Comparison of ENCODE assay signal across 25 cellular contexts in the genomic region with DNA sequence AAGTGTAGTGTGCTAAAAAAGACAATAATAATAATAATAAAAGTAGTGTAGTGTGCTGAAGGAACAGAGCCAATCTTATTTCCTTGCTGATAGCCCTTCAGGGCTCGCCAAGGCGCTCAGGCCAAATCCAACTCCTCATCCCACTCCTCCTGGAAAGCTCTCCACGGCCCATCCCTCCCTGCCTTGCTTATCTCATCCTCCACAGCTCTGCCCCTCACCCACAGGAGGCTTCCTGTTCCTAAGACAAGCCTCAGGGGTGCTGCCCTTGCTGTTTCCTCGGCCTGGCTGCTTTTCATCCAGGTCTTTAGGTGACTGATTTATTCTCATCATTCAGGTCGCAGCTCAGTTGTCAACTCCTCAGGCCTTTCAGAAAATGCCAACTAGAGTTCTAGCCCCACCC. TPM values are rescaled to one million over a fixed set of nuclear protein-coding genes. Genes with fewer than 3 reads are reported as not detected.
DNase-seq lines count a peak whose midpoint lies in the region; ATAC-seq and TF ChIP-seq lines count a peak whose summit lies in the region.
"Had no signal": no experiment of that assay in that cellular context is flagged by ENCODE, and none has a peak within 500 bp of the region (broad histone marks: within the 10 kb centered on the region; RNA-seq: fewer than 3 reads in every experiment).

No MANE protein-coding gene starts in this region.

- DNase-seq in left cardiac atrium, result peak; percentile 56
- DNase-seq in cardiac septum (ENCODE audit: low spot score), result no peak
- no peak for DNase-seq in activated naive CD8-positive, alpha-beta T cell treated with anti-CD3 and anti-CD28 coated beads, Interleukin-2, amount 50 U/mL, for 24 hours
- peak; percentile 43 to 78 (median 65) for DNase-seq in right cardiac atrium
- DNase-seq in stimulated activated naive B cell treated with anti-CD40 and anti-IgM and Interleukin-4, amounts not matched to agents 10 μg/mL and 1 μg/mL and 100 μg/mL, for 72 hours, result no peak
- DNase-seq in activated T-helper 2 cell treated with anti-CD3 and anti-CD28 coated beads, Interferon-gamma antibody, Interleukin-2, Interleukin-4, amounts not matched to agents 10 μg/mL and 5 μg/mL and 100 μg/mL, durations not matched to agents 14 hours and 24 hours and 36 hours (ENCODE audit: low spot score), result no peak
- DNase-seq in T-helper 2 cell, result no peak
- DNase-seq in GM20000 (ENCODE audit: low spot score), result no peak
- DNase-seq: activated CD4-positive, alpha-beta T cell treated with anti-CD3 and anti-CD28 coated beads for 4 hours; activated naive CD8-positive, alpha-beta T cell treated with anti-CD3 and anti-CD28 coated beads, Interleukin-2, amount 10 ng/mL, durations not matched to agents 7 days and 5 days; activated T-cell treated with anti-CD3 and anti-CD28 coated beads, Interleukin-2, amount 50 U/mL, for 72 hours; body of pancreas; C1 segment of cervical spinal cord; Calu3; esophagus squamous epithelium; gastrocnemius medialis; Kasumi-1; NCI-H510A treated with DMSO at 0.1 percent for 48 hours; NK-92 treated with Interleukin-12 subunit alpha and Interleukin-12 subunit beta, amount 100 ng/mL, for 24 hours; occipital lobe; PC-9; SHP77 treated with DMSO at 0.1 percent for 48 hours; stimulated activated CD4-positive, alpha-beta T cell treated with anti-CD3 and anti-CD28 coated beads, Interleukin-4, amount 100 ng/mL, for 24 hours; stimulated activated naive CD4-positive, alpha-beta T cell treated with Interleukin-2 at 50 U/mL for 16 hours; SW 1271 had no signal

- no peak overlapping the region for H3K4me3 Mint-ChIP-seq in activated naive CD8-positive, alpha-beta T cell treated with anti-CD3 and anti-CD28 coated beads, Interleukin-2, amount 50 U/mL, for 24 hours
- no peak overlapping the region for H3K4me3 Mint-ChIP-seq in stimulated activated naive B cell treated with anti-CD40 and anti-IgM and Interleukin-4, amounts not matched to agents 10 μg/mL and 1 μg/mL and 100 μg/mL, for 72 hours
- no peak overlapping the region for H3K4me3 Mint-ChIP-seq in activated T-helper 2 cell treated with anti-CD3 and anti-CD28 coated beads, Interferon-gamma antibody, Interleukin-2, Interleukin-4, amounts not matched to agents 10 μg/mL and 5 μg/mL and 100 μg/mL, durations not matched to agents 14 hours and 24 hours and 36 hours (ENCODE audit: low read depth)
- H3K4me3 Mint-ChIP-seq: activated T-cell treated with anti-CD3 and anti-CD28 coated beads, Interleukin-2, amount 50 U/mL, for 72 hours had no signal

- no peaks in the 10 kb centered on the region for H3K9me3 ChIP-seq in right cardiac atrium (ENCODE audit: control insufficient read depth, low read length)
- H3K9me3 ChIP-seq: body of pancreas, esophagus squamous epithelium, gastrocnemius medialis had no signal

- no peaks in the 10 kb centered on the region for H3K4me1 ChIP-seq in right cardiac atrium (ENCODE audit: control insufficient read depth, insufficient read depth, low read length)
- H3K4me1 ChIP-seq: body of pancreas, esophagus squamous epithelium, gastrocnemius medialis had no signal

- H3K27me3 Mint-ChIP-seq in activated naive CD8-positive, alpha-beta T cell treated with anti-CD3 and anti-CD28 coated beads, Interleukin-2, amount 50 U/mL, for 24 hours, result no peaks in the 10 kb centered on the region
- no peaks in the 10 kb centered on the region for H3K27me3 Mint-ChIP-seq in stimulated activated naive B cell treated with anti-CD40 and anti-IgM and Interleukin-4, amounts not matched to agents 10 μg/mL and 1 μg/mL and 100 μg/mL, for 72 hours
- H3K27me3 Mint-ChIP-seq in activated T-helper 2 cell treated with anti-CD3 and anti-CD28 coated beads, Interferon-gamma antibody, Interleukin-2, Interleukin-4, amounts not matched to agents 10 μg/mL and 5 μg/mL and 100 μg/mL, durations not matched to agents 14 hours and 24 hours and 36 hours (ENCODE audit: low read depth), result no peaks in the 10 kb centered on the region
- H3K27me3 Mint-ChIP-seq: activated naive CD8-positive, alpha-beta T cell treated with anti-CD3 and anti-CD28 coated beads, Interleukin-2, amount 10 ng/mL, durations not matched to agents 7 days and 5 days had no signal

- H3K27me3 ChIP-seq in right cardiac atrium (ENCODE audit: control insufficient read depth, insufficient read depth), result no peaks in the 10 kb centered on the region
- H3K27me3 ChIP-seq: body of pancreas, esophagus squamous epithelium, gastrocnemius medialis had no signal

- no peak overlapping the region for H3K27ac ChIP-seq in right cardiac atrium (ENCODE audit: low read length)
- H3K27ac ChIP-seq: body of pancreas, esophagus squamous epithelium, PC-9 had no signal

- ATAC-seq in left cardiac atrium, result peak; percentile 67 to 89
- ATAC-seq in activated naive CD8-positive, alpha-beta T cell treated with anti-CD3 and anti-CD28 coated beads, Interleukin-2, amount 50 U/mL, for 24 hours, result no peak
- ATAC-seq in right cardiac atrium, result peak; percentile 83 to 94
- ATAC-seq in stimulated activated naive B cell treated with anti-CD40 and anti-IgM and Interleukin-4, amounts not matched to agents 10 μg/mL and 1 μg/mL and 100 μg/mL, for 72 hours (replicated peaks), result no peak
- ATAC-seq: body of pancreas, gastrocnemius medialis had no signal

- no peaks in the 10 kb centered on the region for H3K9me3 Mint-ChIP-seq in activated naive CD8-positive, alpha-beta T cell treated with anti-CD3 and anti-CD28 coated beads, Interleukin-2, amount 50 U/mL, for 24 hours
- H3K9me3 Mint-ChIP-seq in stimulated activated naive B cell treated with anti-CD40 and anti-IgM and Interleukin-4, amounts not matched to agents 10 μg/mL and 1 μg/mL and 100 μg/mL, for 72 hours, result no peaks in the 10 kb centered on the region
- peaks cover 4% of the 10 kb centered on the region for H3K9me3 Mint-ChIP-seq in activated T-helper 2 cell treated with anti-CD3 and anti-CD28 coated beads, Interferon-gamma antibody, Interleukin-2, Interleukin-4, amounts not matched to agents 10 μg/mL and 5 μg/mL and 100 μg/mL, durations not matched to agents 14 hours and 24 hours and 36 hours
- H3K9me3 Mint-ChIP-seq: activated naive CD8-positive, alpha-beta T cell treated with anti-CD3 and anti-CD28 coated beads, Interleukin-2, amount 10 ng/mL, durations not matched to agents 7 days and 5 days had no signal

- WGBS in right cardiac atrium, result 32% methylated on average over 5 of the region's 5 CpGs

- intact Hi-C loops in left cardiac atrium (cut with DNase I), result no loop called here
- intact Hi-C loops in cardiac septum (cut with DNase I), result no loop called here
- intact Hi-C loops in right cardiac atrium (cut with DNase I), result no loop called here
- intact Hi-C loops in activated T-helper 2 cell treated with anti-CD3 and anti-CD28 coated beads, Interferon-gamma antibody, Interleukin-2, Interleukin-4, amounts not matched to agents 10 μg/mL and 5 μg/mL and 100 μg/mL, durations not matched to agents 14 hours and 24 hours and 36 hours (cut with micrococcal nuclease), result no loop called here

- no peak overlapping the region for H3K4me3 ChIP-seq in right cardiac atrium (ENCODE audit: low read length)
- H3K4me3 ChIP-seq: body of pancreas, esophagus squamous epithelium, gastrocnemius medialis, PC-9 had no signal

- no peak for TF ChIP-seq CTCF in GM20000 (IDR thresholded peaks at IDR 0.05; ENCODE audit: extremely low read depth, missing control alignments)

- peaks cover 6% of the 10 kb centered on the region for H3K4me1 Mint-ChIP-seq in activated naive CD8-positive, alpha-beta T cell treated with anti-CD3 and anti-CD28 coated beads, Interleukin-2, amount 50 U/mL, for 24 hours
- no peaks in the 10 kb centered on the region for H3K4me1 Mint-ChIP-seq in stimulated activated naive B cell treated with anti-CD40 and anti-IgM and Interleukin-4, amounts not matched to agents 10 μg/mL and 1 μg/mL and 100 μg/mL, for 72 hours
- peaks cover 11% of the 10 kb centered on the region for H3K4me1 Mint-ChIP-seq in activated T-helper 2 cell treated with anti-CD3 and anti-CD28 coated beads, Interferon-gamma antibody, Interleukin-2, Interleukin-4, amounts not matched to agents 10 μg/mL and 5 μg/mL and 100 μg/mL, durations not matched to agents 14 hours and 24 hours and 36 hours (ENCODE audit: low read depth)

- peak overlapping the region; percentile 38 for H3K27ac Mint-ChIP-seq in activated naive CD8-positive, alpha-beta T cell treated with anti-CD3 and anti-CD28 coated beads, Interleukin-2, amount 50 U/mL, for 24 hours
- peak overlapping the region; percentile 14 for H3K27ac Mint-ChIP-seq in stimulated activated naive B cell treated with anti-CD40 and anti-IgM and Interleukin-4, amounts not matched to agents 10 μg/mL and 1 μg/mL and 100 μg/mL, for 72 hours
- no peak overlapping the region for H3K27ac Mint-ChIP-seq in activated T-helper 2 cell treated with anti-CD3 and anti-CD28 coated beads, Interferon-gamma antibody, Interleukin-2, Interleukin-4, amounts not matched to agents 10 μg/mL and 5 μg/mL and 100 μg/mL, durations not matched to agents 14 hours and 24 hours and 36 hours
- H3K27ac Mint-ChIP-seq: activated naive CD8-positive, alpha-beta T cell treated with anti-CD3 and anti-CD28 coated beads, Interleukin-2, amount 10 ng/mL, durations not matched to agents 7 days and 5 days had no signal

- H3K36me3 Mint-ChIP-seq in activated naive CD8-positive, alpha-beta T cell treated with anti-CD3 and anti-CD28 coated beads, Interleukin-2, amount 50 U/mL, for 24 hours (ENCODE audit: low read depth), result peaks cover 71% of the 10 kb centered on the region
- H3K36me3 Mint-ChIP-seq in stimulated activated naive B cell treated with anti-CD40 and anti-IgM and Interleukin-4, amounts not matched to agents 10 μg/mL and 1 μg/mL and 100 μg/mL, for 72 hours, result peaks cover 58 to 74% of the 10 kb centered on the region in 2 donors
- H3K36me3 Mint-ChIP-seq in activated T-helper 2 cell treated with anti-CD3 and anti-CD28 coated beads, Interferon-gamma antibody, Interleukin-2, Interleukin-4, amounts not matched to agents 10 μg/mL and 5 μg/mL and 100 μg/mL, durations not matched to agents 14 hours and 24 hours and 36 hours (ENCODE audit: low read depth), result peaks cover 79% of the 10 kb centered on the region

RNA-seq across cellular contexts. Expression of gene GTF3C1, which starts 11.2 kb away (rescaled TPM):
- total RNA-seq in left cardiac atrium, result 10 to 100 TPM; 43.3 to 53.6 TPM
- 66.3 TPM for total RNA-seq in cardiac septum
- total RNA-seq in right cardiac atrium, result 10 to 100 TPM; 49.8 to 58.6 (median 57.4) TPM
- 49.0 TPM for polyA plus RNA-seq in right cardiac atrium
- 62.2 and 66.9 TPM in 2 replicates for total RNA-seq in activated T-helper 2 cell treated with anti-CD3 and anti-CD28 coated beads, Interferon-gamma antibody, Interleukin-2, Interleukin-4, amounts not matched to agents 10 μg/mL and 5 μg/mL and 100 μg/mL, durations not matched to agents 14 hours and 24 hours and 36 hours

RNA-seq across cellular contexts. Expression of gene KATNIP, which starts 11.4 kb away (rescaled TPM):
- total RNA-seq in left cardiac atrium (10 to 100 TPM; 10.0 to 14.4 TPM), cardiac septum (22.6 TPM), right cardiac atrium (10 to 100 TPM; 10.0 to 13.4 (median 12.3) TPM)
- polyA plus RNA-seq in right cardiac atrium, result 7.0 TPM
- total RNA-seq in activated T-helper 2 cell treated with anti-CD3 and anti-CD28 coated beads, Interferon-gamma antibody, Interleukin-2, Interleukin-4, amounts not matched to agents 10 μg/mL and 5 μg/mL and 100 μg/mL, durations not matched to agents 14 hours and 24 hours and 36 hours, result 14.2 and 17.0 TPM in 2 replicates

Comparison
In these comparisons a context has a peak if more than half of its experiments do, and no peak if none do; other contexts are left out.
1. DNase-seq: peak in left cardiac atrium (single experiment) and right cardiac atrium (3 of 3); none in cardiac septum (single experiment), activated naive CD8-positive, alpha-beta T cell treated with anti-CD3 and anti-CD28 coated beads, Interleukin-2, amount 50 U/mL, for 24 hours (single experiment), stimulated activated naive B cell treated with anti-CD40 and anti-IgM and Interleukin-4, amounts not matched to agents 10 μg/mL and 1 μg/mL and 100 μg/mL, for 72 hours (single experiment), activated T-helper 2 cell treated with anti-CD3 and anti-CD28 coated beads, Interferon-gamma antibody, Interleukin-2, Interleukin-4, amounts not matched to agents 10 μg/mL and 5 μg/mL and 100 μg/mL, durations not matched to agents 14 hours and 24 hours and 36 hours (single experiment), T-helper 2 cell (0 of 5) and GM20000 (single experiment).
2. ATAC-seq: peak in left cardiac atrium (2 of 2) and right cardiac atrium (2 of 2); none in activated naive CD8-positive, alpha-beta T cell treated with anti-CD3 and anti-CD28 coated beads, Interleukin-2, amount 50 U/mL, for 24 hours (single experiment) and stimulated activated naive B cell treated with anti-CD40 and anti-IgM and Interleukin-4, amounts not matched to agents 10 μg/mL and 1 μg/mL and 100 μg/mL, for 72 hours (0 of 2).